ENCODE assay signal across 1 cellular context in genomic region chr19:10086032-10086903, GRCh38.
A peak's percentile ranks its signal among the peaks of the same experiment; 100 is the strongest.
TF ChIP-seq lines count a peak whose summit lies in the region.

SHFL (plus strand) TSS chr19:10086317; CDS start chr19:10086428, 111 bp downstream.

TF ChIP-seq in WTC11, 78 proteins besides CTCF, POLR2A, EP300 and RAD21 (continued from another document):
- TF ChIP-seq ZBTB43 (CRISPR knock-in tag; IDR thresholded peaks at IDR 0.05) (0 out of 2 replicates have a peak, but pooled peaks have one; percentile 44), TEAD4 (CRISPR knock-in tag; IDR thresholded peaks at IDR 0.05) (peak; percentile 20; the same call in 1 of the 2 replicates), EMX1 (CRISPR knock-in tag; IDR thresholded peaks at IDR 0.05) (no peak), USF2 (CRISPR knock-in tag; IDR thresholded peaks at IDR 0.05) (peak; percentile 59), ZMAT4 (CRISPR knock-in tag; IDR thresholded peaks at IDR 0.05) (no peak), JUN (CRISPR knock-in tag; IDR thresholded peaks at IDR 0.05) (no peak), E2F4 (CRISPR knock-in tag; IDR thresholded peaks at IDR 0.05; ENCODE audit: borderline replicate concordance, low read depth) (0 out of 2 replicates have a peak, but pooled peaks have one; percentile 20), NR2C2 (CRISPR knock-in tag; IDR thresholded peaks at IDR 0.05) (peak; percentile 64), MYBL2 (CRISPR knock-in tag; IDR thresholded peaks at IDR 0.05) (peak; percentile 72; the same call in 1 of the 2 replicates), KAT7 (CRISPR knock-in tag; IDR thresholded peaks at IDR 0.05; ENCODE audit: borderline replicate concordance) (0 out of 2 replicates have a peak, but pooled peaks have one; percentile 49), IRF1 (CRISPR knock-in tag; IDR thresholded peaks at IDR 0.05) (peak; percentile 93), FOXK1 (CRISPR knock-in tag; IDR thresholded peaks at IDR 0.05) (peak; percentile 74), SP1 (CRISPR knock-in tag; conservative IDR thresholded peaks at IDR 0.05) (peak; percentile 84), TEAD1 (CRISPR knock-in tag; IDR thresholded peaks at IDR 0.05) (0 out of 2 replicates have a peak, but pooled peaks have one; percentile 25), ZNF281 (CRISPR knock-in tag; IDR thresholded peaks at IDR 0.05) (0 out of 2 replicates have a peak, but pooled peaks have one; percentile 31), ZSCAN18 (CRISPR knock-in tag; IDR thresholded peaks at IDR 0.05) (no peak), ETV6 (CRISPR knock-in tag; IDR thresholded peaks at IDR 0.05) (0 out of 2 replicates have a peak, but pooled peaks have one; percentile 32)
